ENCODE assay signal across 1 cellular context in the genomic region with DNA sequence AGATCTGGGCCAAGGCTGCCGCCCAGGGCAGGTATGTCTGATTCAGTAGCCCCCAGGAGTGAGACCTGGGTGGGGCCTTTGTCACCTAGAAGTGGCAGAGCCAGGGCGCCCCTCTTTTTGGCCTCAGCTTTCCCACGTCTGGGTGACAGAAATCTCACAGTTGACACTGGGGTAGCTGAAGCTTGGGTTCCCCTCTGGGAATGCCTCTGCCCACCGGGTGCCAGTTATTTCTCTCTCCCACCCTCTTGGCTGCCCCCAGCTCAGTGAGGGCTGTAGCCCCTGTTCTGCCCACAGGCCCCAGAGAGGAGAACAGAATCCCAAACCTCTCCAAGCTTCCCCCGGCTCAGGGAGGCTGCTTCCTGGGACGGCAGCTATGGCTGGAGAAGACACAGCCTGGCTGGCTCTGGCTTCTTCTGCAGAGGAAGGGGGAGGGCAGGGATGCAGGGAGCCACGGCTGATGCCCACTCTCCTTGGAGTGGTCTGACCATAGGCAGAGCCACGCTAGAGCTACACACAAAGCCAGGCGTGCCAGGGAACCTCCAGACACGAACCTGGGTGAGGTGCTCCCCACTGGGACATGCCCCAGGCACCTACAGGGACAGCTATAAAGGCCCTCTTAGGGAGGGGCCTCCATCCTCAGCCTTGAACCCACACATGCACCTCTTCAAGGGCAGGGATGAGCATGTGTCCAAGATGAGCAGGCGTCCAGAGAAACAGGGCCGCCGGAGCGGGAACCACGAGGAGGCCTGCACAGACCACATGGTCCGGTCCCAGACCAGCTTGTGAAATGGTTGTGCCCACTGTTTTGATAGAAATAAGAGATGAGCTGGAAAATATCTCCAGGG.
TF ChIP-seq lines count a peak whose summit lies in the region.

No MANE protein-coding gene starts in this region.

TF ChIP-seq in WTC11, 78 proteins besides CTCF, POLR2A, EP300 and RAD21 (continued from another document):
- TF ChIP-seq, protein P1, sequence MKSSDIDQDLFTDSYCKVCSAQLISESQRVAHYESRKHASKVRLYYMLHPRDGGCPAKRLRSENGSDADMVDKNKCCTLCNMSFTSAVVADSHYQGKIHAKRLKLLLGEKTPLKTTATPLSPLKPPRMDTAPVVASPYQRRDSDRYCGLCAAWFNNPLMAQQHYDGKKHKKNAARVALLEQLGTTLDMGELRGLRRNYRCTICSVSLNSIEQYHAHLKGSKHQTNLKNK (CRISPR knock-in tag; IDR thresholded peaks at IDR 0.05) = no peak
- TF ChIP-seq, protein P2, sequence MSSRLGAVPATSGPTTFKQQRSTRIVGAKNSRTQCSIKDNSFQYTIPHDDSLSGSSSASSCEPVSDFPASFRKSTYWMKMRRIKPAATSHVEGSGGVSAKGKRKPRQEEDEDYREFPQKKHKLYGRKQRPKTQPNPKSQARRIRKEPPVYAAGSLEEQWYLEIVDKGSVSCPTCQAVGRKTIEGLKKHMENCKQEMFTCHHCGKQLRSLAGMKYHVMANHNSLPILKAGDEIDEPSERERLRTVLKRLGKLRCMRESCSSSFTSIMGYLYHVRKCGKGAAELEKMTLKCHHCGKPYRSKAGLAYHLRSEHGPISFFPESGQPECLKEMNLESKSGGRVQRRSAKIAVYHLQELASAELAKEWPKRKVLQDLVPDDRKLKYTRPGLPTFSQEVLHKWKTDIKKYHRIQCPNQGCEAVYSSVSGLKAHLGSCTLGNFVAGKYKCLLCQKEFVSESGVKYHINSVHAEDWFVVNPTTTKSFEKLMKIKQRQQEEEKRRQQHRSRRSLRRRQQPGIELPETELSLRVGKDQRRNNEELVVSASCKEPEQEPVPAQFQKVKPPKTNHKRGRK (CRISPR knock-in tag; IDR thresholded peaks at IDR 0.05; ENCODE audit: borderline replicate concordance) = no peak
- TF ChIP-seq, protein P3, sequence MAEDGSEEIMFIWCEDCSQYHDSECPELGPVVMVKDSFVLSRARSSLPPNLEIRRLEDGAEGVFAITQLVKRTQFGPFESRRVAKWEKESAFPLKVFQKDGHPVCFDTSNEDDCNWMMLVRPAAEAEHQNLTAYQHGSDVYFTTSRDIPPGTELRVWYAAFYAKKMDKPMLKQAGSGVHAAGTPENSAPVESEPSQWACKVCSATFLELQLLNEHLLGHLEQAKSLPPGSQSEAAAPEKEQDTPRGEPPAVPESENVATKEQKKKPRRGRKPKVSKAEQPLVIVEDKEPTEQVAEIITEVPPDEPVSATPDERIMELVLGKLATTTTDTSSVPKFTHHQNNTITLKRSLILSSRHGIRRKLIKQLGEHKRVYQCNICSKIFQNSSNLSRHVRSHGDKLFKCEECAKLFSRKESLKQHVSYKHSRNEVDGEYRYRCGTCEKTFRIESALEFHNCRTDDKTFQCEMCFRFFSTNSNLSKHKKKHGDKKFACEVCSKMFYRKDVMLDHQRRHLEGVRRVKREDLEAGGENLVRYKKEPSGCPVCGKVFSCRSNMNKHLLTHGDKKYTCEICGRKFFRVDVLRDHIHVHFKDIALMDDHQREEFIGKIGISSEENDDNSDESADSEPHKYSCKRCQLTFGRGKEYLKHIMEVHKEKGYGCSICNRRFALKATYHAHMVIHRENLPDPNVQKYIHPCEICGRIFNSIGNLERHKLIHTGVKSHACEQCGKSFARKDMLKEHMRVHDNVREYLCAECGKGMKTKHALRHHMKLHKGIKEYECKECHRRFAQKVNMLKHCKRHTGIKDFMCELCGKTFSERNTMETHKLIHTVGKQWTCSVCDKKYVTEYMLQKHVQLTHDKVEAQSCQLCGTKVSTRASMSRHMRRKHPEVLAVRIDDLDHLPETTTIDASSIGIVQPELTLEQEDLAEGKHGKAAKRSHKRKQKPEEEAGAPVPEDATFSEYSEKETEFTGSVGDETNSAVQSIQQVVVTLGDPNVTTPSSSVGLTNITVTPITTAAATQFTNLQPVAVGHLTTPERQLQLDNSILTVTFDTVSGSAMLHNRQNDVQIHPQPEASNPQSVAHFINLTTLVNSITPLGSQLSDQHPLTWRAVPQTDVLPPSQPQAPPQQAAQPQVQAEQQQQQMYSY (CRISPR knock-in tag; IDR thresholded peaks at IDR 0.05) = no peak
- TF ChIP-seq, protein P4, sequence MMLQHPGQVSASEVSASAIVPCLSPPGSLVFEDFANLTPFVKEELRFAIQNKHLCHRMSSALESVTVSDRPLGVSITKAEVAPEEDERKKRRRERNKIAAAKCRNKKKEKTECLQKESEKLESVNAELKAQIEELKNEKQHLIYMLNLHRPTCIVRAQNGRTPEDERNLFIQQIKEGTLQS (CRISPR knock-in tag; conservative IDR thresholded peaks at IDR 0.05) = no peak
- TF ChIP-seq ZNF416 (CRISPR knock-in tag; IDR thresholded peaks at IDR 0.05) = no peak
- TF ChIP-seq, protein P5, sequence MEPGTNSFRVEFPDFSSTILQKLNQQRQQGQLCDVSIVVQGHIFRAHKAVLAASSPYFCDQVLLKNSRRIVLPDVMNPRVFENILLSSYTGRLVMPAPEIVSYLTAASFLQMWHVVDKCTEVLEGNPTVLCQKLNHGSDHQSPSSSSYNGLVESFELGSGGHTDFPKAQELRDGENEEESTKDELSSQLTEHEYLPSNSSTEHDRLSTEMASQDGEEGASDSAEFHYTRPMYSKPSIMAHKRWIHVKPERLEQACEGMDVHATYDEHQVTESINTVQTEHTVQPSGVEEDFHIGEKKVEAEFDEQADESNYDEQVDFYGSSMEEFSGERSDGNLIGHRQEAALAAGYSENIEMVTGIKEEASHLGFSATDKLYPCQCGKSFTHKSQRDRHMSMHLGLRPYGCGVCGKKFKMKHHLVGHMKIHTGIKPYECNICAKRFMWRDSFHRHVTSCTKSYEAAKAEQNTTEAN (CRISPR knock-in tag; IDR thresholded peaks at IDR 0.05) = no peak
- no peak for TF ChIP-seq ZNF423 (CRISPR knock-in tag; IDR thresholded peaks at IDR 0.05)
- no peak for TF ChIP-seq JUN (CRISPR knock-in tag; IDR thresholded peaks at IDR 0.05)
- TF ChIP-seq FOXK1 (CRISPR knock-in tag; IDR thresholded peaks at IDR 0.05) = no peak
- TF ChIP-seq, protein P6, sequence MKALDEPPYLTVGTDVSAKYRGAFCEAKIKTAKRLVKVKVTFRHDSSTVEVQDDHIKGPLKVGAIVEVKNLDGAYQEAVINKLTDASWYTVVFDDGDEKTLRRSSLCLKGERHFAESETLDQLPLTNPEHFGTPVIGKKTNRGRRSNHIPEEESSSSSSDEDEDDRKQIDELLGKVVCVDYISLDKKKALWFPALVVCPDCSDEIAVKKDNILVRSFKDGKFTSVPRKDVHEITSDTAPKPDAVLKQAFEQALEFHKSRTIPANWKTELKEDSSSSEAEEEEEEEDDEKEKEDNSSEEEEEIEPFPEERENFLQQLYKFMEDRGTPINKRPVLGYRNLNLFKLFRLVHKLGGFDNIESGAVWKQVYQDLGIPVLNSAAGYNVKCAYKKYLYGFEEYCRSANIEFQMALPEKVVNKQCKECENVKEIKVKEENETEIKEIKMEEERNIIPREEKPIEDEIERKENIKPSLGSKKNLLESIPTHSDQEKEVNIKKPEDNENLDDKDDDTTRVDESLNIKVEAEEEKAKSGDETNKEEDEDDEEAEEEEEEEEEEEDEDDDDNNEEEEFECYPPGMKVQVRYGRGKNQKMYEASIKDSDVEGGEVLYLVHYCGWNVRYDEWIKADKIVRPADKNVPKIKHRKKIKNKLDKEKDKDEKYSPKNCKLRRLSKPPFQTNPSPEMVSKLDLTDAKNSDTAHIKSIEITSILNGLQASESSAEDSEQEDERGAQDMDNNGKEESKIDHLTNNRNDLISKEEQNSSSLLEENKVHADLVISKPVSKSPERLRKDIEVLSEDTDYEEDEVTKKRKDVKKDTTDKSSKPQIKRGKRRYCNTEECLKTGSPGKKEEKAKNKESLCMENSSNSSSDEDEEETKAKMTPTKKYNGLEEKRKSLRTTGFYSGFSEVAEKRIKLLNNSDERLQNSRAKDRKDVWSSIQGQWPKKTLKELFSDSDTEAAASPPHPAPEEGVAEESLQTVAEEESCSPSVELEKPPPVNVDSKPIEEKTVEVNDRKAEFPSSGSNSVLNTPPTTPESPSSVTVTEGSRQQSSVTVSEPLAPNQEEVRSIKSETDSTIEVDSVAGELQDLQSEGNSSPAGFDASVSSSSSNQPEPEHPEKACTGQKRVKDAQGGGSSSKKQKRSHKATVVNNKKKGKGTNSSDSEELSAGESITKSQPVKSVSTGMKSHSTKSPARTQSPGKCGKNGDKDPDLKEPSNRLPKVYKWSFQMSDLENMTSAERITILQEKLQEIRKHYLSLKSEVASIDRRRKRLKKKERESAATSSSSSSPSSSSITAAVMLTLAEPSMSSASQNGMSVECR (CRISPR knock-in tag; IDR thresholded peaks at IDR 0.05; ENCODE audit: borderline replicate concordance) = no peak
- no peak for TF ChIP-seq SOX15 (CRISPR knock-in tag; IDR thresholded peaks at IDR 0.05)
- TF ChIP-seq ZNF219 (CRISPR knock-in tag; IDR thresholded peaks at IDR 0.05; ENCODE audit: borderline replicate concordance) = no peak
- TF ChIP-seq OVOL2 (CRISPR knock-in tag; IDR thresholded peaks at IDR 0.05; ENCODE audit: borderline replicate concordance) = no peak
